25 cellular contexts compared by ENCODE assay signal in genomic region chr7:87882538-87882937, GRCh38.
"Had no signal": no experiment of that assay in that cellular context is flagged by ENCODE, and none has a peak within 500 bp of the region (broad histone marks: within the 10 kb centered on the region; RNA-seq: fewer than 3 reads in every experiment).

No MANE protein-coding gene starts in this region.

- FAIRE-seq: endothelial cell of umbilical vein, islet of Langerhans, small intestine had no signal

- H3K36me3 ChIP-seq: right lobe of liver, uterus had no signal

- H3K4me2 ChIP-seq: neural progenitor cell had no signal

- H3K27ac ChIP-seq: esophagus muscularis mucosa, foreskin keratinocyte, gastroesophageal sphincter, heart right ventricle, left lung, neural progenitor cell, parathyroid adenoma, right lobe of liver, suprapubic skin, transverse colon, upper lobe of right lung, uterus had no signal

- H3K4me1 ChIP-seq: parathyroid adenoma had no signal

- DNase-seq: effector memory CD4-positive, alpha-beta T cell; foreskin keratinocyte; heart right ventricle; hippocampal formation; left cardiac atrium; left lung; mesendoderm; midbrain; naive thymus-derived CD4-positive, alpha-beta T cell; right lobe of liver; small intestine; stimulated activated CD4-positive, alpha-beta T cell treated with anti-CD3 and anti-CD28 coated beads, Interleukin-15, amount 100 ng/mL, for 24 hours; stimulated activated CD4-positive, alpha-beta T cell treated with anti-CD3 and anti-CD28 coated beads, Interleukin-2, amount 100 ng/mL, for 48 hours; stimulated activated naive CD4-positive, alpha-beta T cell; stimulated activated naive CD8-positive, alpha-beta T cell treated with anti-CD3 and anti-CD28 coated beads, Interleukin-15, amount 100 ng/mL, for 72 hours; transverse colon; upper lobe of right lung; uterus had no signal

- H3K9me3 ChIP-seq: esophagus muscularis mucosa, gastroesophageal sphincter, heart right ventricle, left lung, right lobe of liver, suprapubic skin, transverse colon, upper lobe of right lung, uterus had no signal

- H3K4me3 ChIP-seq: esophagus muscularis mucosa, gastroesophageal sphincter, heart right ventricle, left lung, neural progenitor cell, right lobe of liver, suprapubic skin, transverse colon, upper lobe of right lung, uterus had no signal

- H3K9ac ChIP-seq: neural progenitor cell, parathyroid adenoma had no signal

- H2AFZ ChIP-seq: neural progenitor cell, parathyroid adenoma had no signal

- H3K27me3 ChIP-seq: esophagus muscularis mucosa, foreskin keratinocyte, gastroesophageal sphincter, heart right ventricle, left lung, neural progenitor cell, right lobe of liver, suprapubic skin, transverse colon, upper lobe of right lung, uterus had no signal

- ATAC-seq: foreskin keratinocyte; gastroesophageal sphincter; heart right ventricle; left cardiac atrium; left lung; naive thymus-derived CD4-positive, alpha-beta T cell; right lobe of liver; stimulated activated naive CD8-positive, alpha-beta T cell treated with anti-CD3 and anti-CD28 coated beads, Interleukin-15, amount 100 ng/mL, for 72 hours; upper lobe of right lung had no signal
